Comparison of ENCODE assay signal across 22 cellular contexts in genomic region chr14:69519253-69519661, GRCh38. TPM values are rescaled to one million over a fixed set of nuclear protein-coding genes. Genes with fewer than 3 reads are reported as not detected.
DNase-seq lines count a peak whose midpoint lies in the region; ATAC-seq and TF ChIP-seq lines count a peak whose summit lies in the region.
"Had no signal": no experiment of that assay in that cellular context is flagged by ENCODE, and none has a peak within 500 bp of the region (broad histone marks: within the 10 kb centered on the region; RNA-seq: fewer than 3 reads in every experiment).

No MANE protein-coding gene starts in this region.

- H2AK5ac ChIP-seq in mesendoderm (ENCODE audit: low read length), result no peak overlapping the region

- no peaks in the 10 kb centered on the region for H3K4me1 ChIP-seq in mesendoderm (ENCODE audit: control insufficient read depth, low read depth, low read length)
- H3K4me1 ChIP-seq: sigmoid colon had no signal

- H3K4ac ChIP-seq in mesendoderm (ENCODE audit: low read depth, low read length), result no peak overlapping the region

- H3K79me1 ChIP-seq in mesendoderm (ENCODE audit: low read length), result no peaks in the 10 kb centered on the region

- no peaks in the 10 kb centered on the region for H3K36me3 ChIP-seq in mesendoderm (ENCODE audit: control insufficient read depth, insufficient read depth, low read length)
- H3K36me3 ChIP-seq: sigmoid colon had no signal

- H3K4me1 Mint-ChIP-seq in mesothelial cell of epicardium, result peaks cover 20% of the 10 kb centered on the region
- H3K4me1 Mint-ChIP-seq in stimulated activated memory B cell treated with anti-CD40 and anti-IgM and Interleukin-4, amounts not matched to agents 10 μg/mL and 1 μg/mL and 100 μg/mL, for 72 hours, result no peaks in the 10 kb centered on the region
- H3K4me1 Mint-ChIP-seq: activated naive CD4-positive, alpha-beta T cell treated with anti-CD3 and anti-CD28 coated beads, Interleukin-2, amount 50 U/mL, for 24 hours; CD4-positive, alpha-beta memory T cell; stimulated activated naive CD8-positive, alpha-beta T cell treated with anti-CD3 and anti-CD28 coated beads, Interleukin-15, amount 100 ng/mL, for 72 hours had no signal

- H3K27me3 ChIP-seq in mesendoderm (ENCODE audit: insufficient read depth, low read length, poor library complexity), result no peaks in the 10 kb centered on the region
- H3K27me3 ChIP-seq: sigmoid colon had no signal

- H3K9ac ChIP-seq in mesendoderm (ENCODE audit: low read length), result no peak overlapping the region

- no peak overlapping the region for H4K8ac ChIP-seq in mesendoderm (ENCODE audit: low read depth, low read length)

- DNase-seq in COLO829 (ENCODE audit: low spot score), result peak; percentile 35
- DNase-seq in HK-2 (ENCODE audit: unreplicated experiment), result peak; percentile 16
- peak; percentile 22 for DNase-seq in epithelial cell of esophagus (ENCODE audit: low read depth)
- DNase-seq in mesothelial cell of epicardium (ENCODE audit: low spot score in 2 of 2, unreplicated experiment in 2 of 2), result no peak
- DNase-seq in NCI-H2227 treated with DMSO at 0.1 percent for 48 hours (lab: John Stamatoyannopoulos, UW), result no peak
- no peak for DNase-seq in activated effector memory CD4-positive, alpha-beta T cell treated with Interleukin-2 at 50 U/mL for 16 hours
- DNase-seq in mesendoderm, result no peak
- DNase-seq: activated CD4-positive, alpha-beta T cell treated with anti-CD3 and anti-CD28 coated beads, Interleukin-2, amount 50 U/mL, for 4 hours; activated T-cell treated with anti-CD3 and anti-CD28 coated beads, Interleukin-2, amount 50 U/mL, for 24 hours; CD4-positive, alpha-beta memory T cell; endodermal cell; hippocampal formation; NCI-H1417 treated with DMSO at 0.1 percent for 48 hours; sigmoid colon; stimulated activated naive CD8-positive, alpha-beta T cell treated with anti-CD3 and anti-CD28 coated beads, Interleukin-15, amount 100 ng/mL, for 72 hours; T-helper 1 cell had no signal

- H3K27me3 Mint-ChIP-seq in mesothelial cell of epicardium (ENCODE audit: low read depth), result peaks cover under 1% of the 10 kb centered on the region
- peaks cover 32% of the 10 kb centered on the region for H3K27me3 Mint-ChIP-seq in stimulated activated memory B cell treated with anti-CD40 and anti-IgM and Interleukin-4, amounts not matched to agents 10 μg/mL and 1 μg/mL and 100 μg/mL, for 72 hours

- H3K36me3 Mint-ChIP-seq in mesothelial cell of epicardium, result no peaks in the 10 kb centered on the region
- H3K36me3 Mint-ChIP-seq in stimulated activated memory B cell treated with anti-CD40 and anti-IgM and Interleukin-4, amounts not matched to agents 10 μg/mL and 1 μg/mL and 100 μg/mL, for 72 hours, result no peaks in the 10 kb centered on the region
- H3K36me3 Mint-ChIP-seq: CD4-positive, alpha-beta memory T cell had no signal

- H2BK5ac ChIP-seq in mesendoderm (ENCODE audit: low read length), result no peak overlapping the region

- H3K27ac ChIP-seq in mesendoderm (ENCODE audit: low read depth, low read length), result no peak overlapping the region
- H3K27ac ChIP-seq: sigmoid colon had no signal

- H3K4me2 ChIP-seq in mesendoderm (ENCODE audit: low read length), result no peak overlapping the region

- H3K4me3 ChIP-seq in epithelial cell of esophagus (ENCODE audit: low read length) (no peak overlapping the region), mesendoderm (ENCODE audit: low read length) (no peak overlapping the region)
- H3K4me3 ChIP-seq: sigmoid colon had no signal

- H3K4me3 Mint-ChIP-seq in mesothelial cell of epicardium, result peak overlapping the region; percentile 21
- H3K4me3 Mint-ChIP-seq in stimulated activated memory B cell treated with anti-CD40 and anti-IgM and Interleukin-4, amounts not matched to agents 10 μg/mL and 1 μg/mL and 100 μg/mL, for 72 hours, result no peak overlapping the region
- H3K4me3 Mint-ChIP-seq: activated naive CD4-positive, alpha-beta T cell treated with anti-CD3 and anti-CD28 coated beads, Interleukin-2, amount 50 U/mL, for 24 hours; activated T-cell treated with anti-CD3 and anti-CD28 coated beads, Interleukin-2, amount 50 U/mL, for 24 hours; CD4-positive, alpha-beta memory T cell; endodermal cell; stimulated activated naive CD8-positive, alpha-beta T cell treated with anti-CD3 and anti-CD28 coated beads, Interleukin-15, amount 100 ng/mL, for 72 hours had no signal

- TF ChIP-seq CTCF in epithelial cell of esophagus (IDR thresholded peaks at IDR 0.05; ENCODE audit: insufficient read depth, low read depth, low read length, missing control alignments) (no peak), mesothelial cell of epicardium (IDR thresholded peaks at IDR 0.05; ENCODE audit: unreplicated experiment) (no peak)

- H3K56ac ChIP-seq in mesendoderm (ENCODE audit: low read length), result no peak overlapping the region

- no peak overlapping the region for H4K5ac ChIP-seq in mesendoderm (ENCODE audit: low read length)

- H2BK120ac ChIP-seq in mesendoderm (ENCODE audit: low read depth, low read length), result no peak overlapping the region

- H3K18ac ChIP-seq in mesendoderm (ENCODE audit: low read length), result no peak overlapping the region

- no peak overlapping the region for H3K23ac ChIP-seq in mesendoderm (ENCODE audit: low read length)

- no peak for ATAC-seq in stimulated activated memory B cell treated with anti-CD40 and anti-IgM and Interleukin-4, amounts not matched to agents 10 μg/mL and 1 μg/mL and 100 μg/mL, for 72 hours
- ATAC-seq: HCT116; Right ventricle myocardium inferior; stimulated activated naive CD8-positive, alpha-beta T cell treated with anti-CD3 and anti-CD28 coated beads, Interleukin-15, amount 100 ng/mL, for 72 hours had no signal

- peak overlapping the region; percentile 87 for H3K27ac Mint-ChIP-seq in mesothelial cell of epicardium
- H3K27ac Mint-ChIP-seq in stimulated activated memory B cell treated with anti-CD40 and anti-IgM and Interleukin-4, amounts not matched to agents 10 μg/mL and 1 μg/mL and 100 μg/mL, for 72 hours, result no peak overlapping the region
- H3K27ac Mint-ChIP-seq: activated naive CD4-positive, alpha-beta T cell treated with anti-CD3 and anti-CD28 coated beads, Interleukin-2, amount 50 U/mL, for 24 hours; activated T-cell treated with anti-CD3 and anti-CD28 coated beads, Interleukin-2, amount 50 U/mL, for 24 hours; CD4-positive, alpha-beta memory T cell had no signal

- no peak overlapping the region for H2BK15ac ChIP-seq in mesendoderm (replicated peaks; ENCODE audit: low read depth)

- H3K9me3 Mint-ChIP-seq in mesothelial cell of epicardium, result peaks cover 10% of the 10 kb centered on the region
- peaks cover 3% of the 10 kb centered on the region for H3K9me3 Mint-ChIP-seq in stimulated activated memory B cell treated with anti-CD40 and anti-IgM and Interleukin-4, amounts not matched to agents 10 μg/mL and 1 μg/mL and 100 μg/mL, for 72 hours

- WGBS in mesendoderm (ENCODE audit: extremely low coverage, insufficient coverage, low lambda C conversion rate), result no CpG with 5 or more reads among the region's 5 CpGs

- no peaks in the 10 kb centered on the region for H3K79me2 ChIP-seq in mesendoderm (ENCODE audit: control insufficient read depth, insufficient read depth, low read length)

RNA-seq across cellular contexts. Expression of gene PLEKHD1, which starts 34.7 kb away (rescaled TPM):
- total RNA-seq in mesothelial cell of epicardium, result 0.20 to 0.24 TPM (median 0.20 TPM) in 3 replicates
- polyA plus RNA-seq in mesendoderm (2013, experiment 1 of 2), result 0.14 TPM
- 0.14 TPM for polyA plus RNA-seq in mesendoderm (2013, experiment 2 of 2)
- polyA plus RNA-seq: AG04450 had no signal

RNA-seq across cellular contexts. Expression of gene CCDC177, which starts 55.4 kb away (rescaled TPM):
- 0.24 to 0.34 TPM (median 0.34 TPM) in 3 replicates for total RNA-seq in mesothelial cell of epicardium
- polyA plus RNA-seq in mesendoderm (2013, experiment 1 of 2), result 2.1 TPM
- polyA plus RNA-seq in mesendoderm (2013, experiment 2 of 2), result 1.8 TPM
- total RNA-seq: CD4-positive, alpha-beta memory T cell; Right ventricle myocardium inferior; sigmoid colon; ureter had no signal
- polyA plus RNA-seq: AG04450; CD4-positive, alpha-beta memory T cell; sigmoid colon had no signal

Comparison
In these comparisons a context has a peak if more than half of its experiments do, and no peak if none do; other contexts are left out.
1. DNase-seq: peak in COLO829 (single experiment), HK-2 (single experiment) and epithelial cell of esophagus (single experiment); none in mesothelial cell of epicardium (0 of 2), NCI-H2227 treated with DMSO at 0.1 percent for 48 hours (single experiment), activated effector memory CD4-positive, alpha-beta T cell treated with Interleukin-2 at 50 U/mL for 16 hours (single experiment) and mesendoderm (single experiment).